In genomic region chr7:725223-726005, GRCh38 we compare ENCODE assay signal across 1 cellular context.
TF ChIP-seq lines count a peak whose summit lies in the region.

No MANE protein-coding gene starts in this region.

TF ChIP-seq in K562, 482 proteins besides CTCF, POLR2A, EP300 and RAD21 (continues in another document):
- TF ChIP-seq FOXA3 (CRISPR knock-in tag; conservative IDR thresholded peaks at IDR 0.05 in 1 of 2, IDR thresholded peaks at IDR 0.05 in 1 of 2) = 0 out of 4 replicates have a peak, but pooled peaks have one; percentile 15 to 28
- TF ChIP-seq MEF2D (tag; conservative IDR thresholded peaks at IDR 0.05; ENCODE audit: low read depth) = peak; percentile 53; the same call in 1 of the 2 replicates
- no peak for TF ChIP-seq RBFOX2 (IDR thresholded peaks at IDR 0.05; ENCODE audit: low read depth, low read length)
- peak; percentile 48 to 51; a peak in 3 of 4 replicates for TF ChIP-seq MAZ (CRISPR knock-in tag; conservative IDR thresholded peaks at IDR 0.05 in 1 of 2, IDR thresholded peaks at IDR 0.05 in 1 of 2)
- peak; percentile 73; the same call in 1 of the 2 replicates for TF ChIP-seq DMBX1 (CRISPR knock-in tag; IDR thresholded peaks at IDR 0.05; ENCODE audit: borderline replicate concordance)
- peak; percentile 94 to 96 for TF ChIP-seq TRIM24 (IDR thresholded peaks at IDR 0.05)
- 0 out of 2 replicates have a peak, but pooled peaks have one; percentile 20 for TF ChIP-seq CXXC5 (CRISPR knock-in tag; IDR thresholded peaks at IDR 0.05)
- no peak for TF ChIP-seq ZSCAN32 (CRISPR knock-in tag; IDR thresholded peaks at IDR 0.05)
- TF ChIP-seq, protein P1, sequence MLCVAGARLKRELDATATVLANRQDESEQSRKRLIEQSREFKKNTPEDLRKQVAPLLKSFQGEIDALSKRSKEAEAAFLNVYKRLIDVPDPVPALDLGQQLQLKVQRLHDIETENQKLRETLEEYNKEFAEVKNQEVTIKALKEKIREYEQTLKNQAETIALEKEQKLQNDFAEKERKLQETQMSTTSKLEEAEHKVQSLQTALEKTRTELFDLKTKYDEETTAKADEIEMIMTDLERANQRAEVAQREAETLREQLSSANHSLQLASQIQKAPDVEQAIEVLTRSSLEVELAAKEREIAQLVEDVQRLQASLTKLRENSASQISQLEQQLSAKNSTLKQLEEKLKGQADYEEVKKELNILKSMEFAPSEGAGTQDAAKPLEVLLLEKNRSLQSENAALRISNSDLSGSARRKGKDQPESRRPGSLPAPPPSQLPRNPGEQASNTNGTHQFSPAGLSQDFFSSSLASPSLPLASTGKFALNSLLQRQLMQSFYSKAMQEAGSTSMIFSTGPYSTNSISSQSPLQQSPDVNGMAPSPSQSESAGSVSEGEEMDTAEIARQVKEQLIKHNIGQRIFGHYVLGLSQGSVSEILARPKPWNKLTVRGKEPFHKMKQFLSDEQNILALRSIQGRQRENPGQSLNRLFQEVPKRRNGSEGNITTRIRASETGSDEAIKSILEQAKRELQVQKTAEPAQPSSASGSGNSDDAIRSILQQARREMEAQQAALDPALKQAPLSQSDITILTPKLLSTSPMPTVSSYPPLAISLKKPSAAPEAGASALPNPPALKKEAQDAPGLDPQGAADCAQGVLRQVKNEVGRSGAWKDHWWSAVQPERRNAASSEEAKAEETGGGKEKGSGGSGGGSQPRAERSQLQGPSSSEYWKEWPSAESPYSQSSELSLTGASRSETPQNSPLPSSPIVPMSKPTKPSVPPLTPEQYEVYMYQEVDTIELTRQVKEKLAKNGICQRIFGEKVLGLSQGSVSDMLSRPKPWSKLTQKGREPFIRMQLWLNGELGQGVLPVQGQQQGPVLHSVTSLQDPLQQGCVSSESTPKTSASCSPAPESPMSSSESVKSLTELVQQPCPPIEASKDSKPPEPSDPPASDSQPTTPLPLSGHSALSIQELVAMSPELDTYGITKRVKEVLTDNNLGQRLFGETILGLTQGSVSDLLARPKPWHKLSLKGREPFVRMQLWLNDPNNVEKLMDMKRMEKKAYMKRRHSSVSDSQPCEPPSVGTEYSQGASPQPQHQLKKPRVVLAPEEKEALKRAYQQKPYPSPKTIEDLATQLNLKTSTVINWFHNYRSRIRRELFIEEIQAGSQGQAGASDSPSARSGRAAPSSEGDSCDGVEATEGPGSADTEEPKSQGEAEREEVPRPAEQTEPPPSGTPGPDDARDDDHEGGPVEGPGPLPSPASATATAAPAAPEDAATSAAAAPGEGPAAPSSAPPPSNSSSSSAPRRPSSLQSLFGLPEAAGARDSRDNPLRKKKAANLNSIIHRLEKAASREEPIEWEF (CRISPR knock-in tag; IDR thresholded peaks at IDR 0.05) = no peak
- no peak for TF ChIP-seq ELF1 (tag; IDR thresholded peaks at IDR 0.05)
- peak in 1 of 2 experiments; percentile 22 for TF ChIP-seq E2F6 (IDR thresholded peaks at IDR 0.05; ENCODE audit: borderline replicate concordance in 1 of 2, extremely low read depth in 1 of 2, insufficient read depth in 1 of 2, insufficient read length in 1 of 2, low read depth in 1 of 2, low read length in 1 of 2, poor library complexity in 1 of 2, severe bottlenecking in 1 of 2)
- TF ChIP-seq MCM2 (IDR thresholded peaks at IDR 0.05; ENCODE audit: low read depth) = no peak
- TF ChIP-seq NBN (IDR thresholded peaks at IDR 0.05; ENCODE audit: low read depth) = peak; percentile 49; the same call in 1 of the 2 replicates
- no peak for TF ChIP-seq ZFP30 (CRISPR knock-in tag; IDR thresholded peaks at IDR 0.05; ENCODE audit: borderline replicate concordance)
- no peak for TF ChIP-seq SETDB1 (IDR thresholded peaks at IDR 0.05; ENCODE audit: low read length)
- peak; percentile 91 for TF ChIP-seq DPF2 (IDR thresholded peaks at IDR 0.05)
- TF ChIP-seq PHF21A (IDR thresholded peaks at IDR 0.05; ENCODE audit: borderline replicate concordance, low read depth) = no peak
- TF ChIP-seq ZBTB9 (CRISPR knock-in tag; IDR thresholded peaks at IDR 0.05) = peak; percentile 95
- no peak for TF ChIP-seq ZNF644 (tag; IDR thresholded peaks at IDR 0.05; ENCODE audit: low read depth)
- peak; percentile 76; the same call in 1 of the 2 replicates for TF ChIP-seq PHB2 (IDR thresholded peaks at IDR 0.05; ENCODE audit: low read depth)
- peak; percentile 82 for TF ChIP-seq STAT5A (IDR thresholded peaks at IDR 0.05; ENCODE audit: borderline replicate concordance, low read length)
- TF ChIP-seq ZNF780A (CRISPR knock-in tag; IDR thresholded peaks at IDR 0.05) = no peak
- TF ChIP-seq, protein P2, sequence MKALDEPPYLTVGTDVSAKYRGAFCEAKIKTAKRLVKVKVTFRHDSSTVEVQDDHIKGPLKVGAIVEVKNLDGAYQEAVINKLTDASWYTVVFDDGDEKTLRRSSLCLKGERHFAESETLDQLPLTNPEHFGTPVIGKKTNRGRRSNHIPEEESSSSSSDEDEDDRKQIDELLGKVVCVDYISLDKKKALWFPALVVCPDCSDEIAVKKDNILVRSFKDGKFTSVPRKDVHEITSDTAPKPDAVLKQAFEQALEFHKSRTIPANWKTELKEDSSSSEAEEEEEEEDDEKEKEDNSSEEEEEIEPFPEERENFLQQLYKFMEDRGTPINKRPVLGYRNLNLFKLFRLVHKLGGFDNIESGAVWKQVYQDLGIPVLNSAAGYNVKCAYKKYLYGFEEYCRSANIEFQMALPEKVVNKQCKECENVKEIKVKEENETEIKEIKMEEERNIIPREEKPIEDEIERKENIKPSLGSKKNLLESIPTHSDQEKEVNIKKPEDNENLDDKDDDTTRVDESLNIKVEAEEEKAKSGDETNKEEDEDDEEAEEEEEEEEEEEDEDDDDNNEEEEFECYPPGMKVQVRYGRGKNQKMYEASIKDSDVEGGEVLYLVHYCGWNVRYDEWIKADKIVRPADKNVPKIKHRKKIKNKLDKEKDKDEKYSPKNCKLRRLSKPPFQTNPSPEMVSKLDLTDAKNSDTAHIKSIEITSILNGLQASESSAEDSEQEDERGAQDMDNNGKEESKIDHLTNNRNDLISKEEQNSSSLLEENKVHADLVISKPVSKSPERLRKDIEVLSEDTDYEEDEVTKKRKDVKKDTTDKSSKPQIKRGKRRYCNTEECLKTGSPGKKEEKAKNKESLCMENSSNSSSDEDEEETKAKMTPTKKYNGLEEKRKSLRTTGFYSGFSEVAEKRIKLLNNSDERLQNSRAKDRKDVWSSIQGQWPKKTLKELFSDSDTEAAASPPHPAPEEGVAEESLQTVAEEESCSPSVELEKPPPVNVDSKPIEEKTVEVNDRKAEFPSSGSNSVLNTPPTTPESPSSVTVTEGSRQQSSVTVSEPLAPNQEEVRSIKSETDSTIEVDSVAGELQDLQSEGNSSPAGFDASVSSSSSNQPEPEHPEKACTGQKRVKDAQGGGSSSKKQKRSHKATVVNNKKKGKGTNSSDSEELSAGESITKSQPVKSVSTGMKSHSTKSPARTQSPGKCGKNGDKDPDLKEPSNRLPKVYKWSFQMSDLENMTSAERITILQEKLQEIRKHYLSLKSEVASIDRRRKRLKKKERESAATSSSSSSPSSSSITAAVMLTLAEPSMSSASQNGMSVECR (CRISPR knock-in tag; IDR thresholded peaks at IDR 0.05) = peak; percentile 53
- TF ChIP-seq, protein P3, sequence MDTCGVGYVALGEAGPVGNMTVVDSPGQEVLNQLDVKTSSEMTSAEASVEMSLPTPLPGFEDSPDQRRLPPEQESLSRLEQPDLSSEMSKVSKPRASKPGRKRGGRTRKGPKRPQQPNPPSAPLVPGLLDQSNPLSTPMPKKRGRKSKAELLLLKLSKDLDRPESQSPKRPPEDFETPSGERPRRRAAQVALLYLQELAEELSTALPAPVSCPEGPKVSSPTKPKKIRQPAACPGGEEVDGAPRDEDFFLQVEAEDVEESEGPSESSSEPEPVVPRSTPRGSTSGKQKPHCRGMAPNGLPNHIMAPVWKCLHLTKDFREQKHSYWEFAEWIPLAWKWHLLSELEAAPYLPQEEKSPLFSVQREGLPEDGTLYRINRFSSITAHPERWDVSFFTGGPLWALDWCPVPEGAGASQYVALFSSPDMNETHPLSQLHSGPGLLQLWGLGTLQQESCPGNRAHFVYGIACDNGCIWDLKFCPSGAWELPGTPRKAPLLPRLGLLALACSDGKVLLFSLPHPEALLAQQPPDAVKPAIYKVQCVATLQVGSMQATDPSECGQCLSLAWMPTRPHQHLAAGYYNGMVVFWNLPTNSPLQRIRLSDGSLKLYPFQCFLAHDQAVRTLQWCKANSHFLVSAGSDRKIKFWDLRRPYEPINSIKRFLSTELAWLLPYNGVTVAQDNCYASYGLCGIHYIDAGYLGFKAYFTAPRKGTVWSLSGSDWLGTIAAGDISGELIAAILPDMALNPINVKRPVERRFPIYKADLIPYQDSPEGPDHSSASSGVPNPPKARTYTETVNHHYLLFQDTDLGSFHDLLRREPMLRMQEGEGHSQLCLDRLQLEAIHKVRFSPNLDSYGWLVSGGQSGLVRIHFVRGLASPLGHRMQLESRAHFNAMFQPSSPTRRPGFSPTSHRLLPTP (IDR thresholded peaks at IDR 0.05; ENCODE audit: borderline replicate concordance, extremely low read depth, insufficient read length) = no peak
- no peak for TF ChIP-seq TRIM28 (IDR thresholded peaks at IDR 0.05)
- no peak for TF ChIP-seq HCFC1 (IDR thresholded peaks at IDR 0.05; ENCODE audit: low read depth, low read length)
- TF ChIP-seq, protein P4, sequence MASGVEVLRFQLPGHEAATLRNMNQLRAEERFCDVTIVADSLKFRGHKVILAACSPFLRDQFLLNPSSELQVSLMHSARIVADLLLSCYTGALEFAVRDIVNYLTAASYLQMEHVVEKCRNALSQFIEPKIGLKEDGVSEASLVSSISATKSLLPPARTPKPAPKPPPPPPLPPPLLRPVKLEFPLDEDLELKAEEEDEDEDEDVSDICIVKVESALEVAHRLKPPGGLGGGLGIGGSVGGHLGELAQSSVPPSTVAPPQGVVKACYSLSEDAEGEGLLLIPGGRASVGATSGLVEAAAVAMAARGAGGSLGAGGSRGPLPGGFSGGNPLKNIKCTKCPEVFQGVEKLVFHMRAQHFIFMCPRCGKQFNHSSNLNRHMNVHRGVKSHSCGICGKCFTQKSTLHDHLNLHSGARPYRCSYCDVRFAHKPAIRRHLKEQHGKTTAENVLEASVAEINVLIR (CRISPR knock-in tag; IDR thresholded peaks at IDR 0.05) = no peak
- no peak for TF ChIP-seq THAP7 (CRISPR knock-in tag; IDR thresholded peaks at IDR 0.05)
- TF ChIP-seq, protein P5, sequence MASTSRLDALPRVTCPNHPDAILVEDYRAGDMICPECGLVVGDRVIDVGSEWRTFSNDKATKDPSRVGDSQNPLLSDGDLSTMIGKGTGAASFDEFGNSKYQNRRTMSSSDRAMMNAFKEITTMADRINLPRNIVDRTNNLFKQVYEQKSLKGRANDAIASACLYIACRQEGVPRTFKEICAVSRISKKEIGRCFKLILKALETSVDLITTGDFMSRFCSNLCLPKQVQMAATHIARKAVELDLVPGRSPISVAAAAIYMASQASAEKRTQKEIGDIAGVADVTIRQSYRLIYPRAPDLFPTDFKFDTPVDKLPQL (IDR thresholded peaks at IDR 0.05; ENCODE audit: extremely low read depth, insufficient read length) = no peak
- TF ChIP-seq GABPB1 (CRISPR knock-in tag; IDR thresholded peaks at IDR 0.05) = no peak
- peak; percentile 97 for TF ChIP-seq CBFA2T2 (conservative IDR thresholded peaks at IDR 0.05)
- TF ChIP-seq, protein P6, sequence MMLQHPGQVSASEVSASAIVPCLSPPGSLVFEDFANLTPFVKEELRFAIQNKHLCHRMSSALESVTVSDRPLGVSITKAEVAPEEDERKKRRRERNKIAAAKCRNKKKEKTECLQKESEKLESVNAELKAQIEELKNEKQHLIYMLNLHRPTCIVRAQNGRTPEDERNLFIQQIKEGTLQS (IDR thresholded peaks at IDR 0.05) = peak; percentile 49; the same call in 1 of the 2 replicates
- TF ChIP-seq, protein P6 (CRISPR knock-in tag; conservative IDR thresholded peaks at IDR 0.05) = no peak
- TF ChIP-seq RBBP5 (IDR thresholded peaks at IDR 0.05; ENCODE audit: borderline replicate concordance, insufficient read depth, low read length, poor library complexity, severe bottlenecking) = peak; percentile 52
- TF ChIP-seq ARID2 (IDR thresholded peaks at IDR 0.05) = no peak
- peak; percentile 72; the same call in 1 of the 2 replicates for TF ChIP-seq CHAMP1 (IDR thresholded peaks at IDR 0.05)
- TF ChIP-seq LARP7 (IDR thresholded peaks at IDR 0.05) = no peak
- TF ChIP-seq ZNF583 (CRISPR knock-in tag; IDR thresholded peaks at IDR 0.05) = 0 out of 2 replicates have a peak, but pooled peaks have one; percentile 47
- TF ChIP-seq KHSRP (IDR thresholded peaks at IDR 0.05) = peak; percentile 58; the same call in 1 of the 2 replicates
- no peak for TF ChIP-seq BMI1 (IDR thresholded peaks at IDR 0.05; ENCODE audit: low read length)
- TF ChIP-seq TCF3 (CRISPR knock-in tag; IDR thresholded peaks at IDR 0.05) = peak; percentile 97
